Comparison of ENCODE assay signal across 1 cellular context in genomic region chr17:59804910-59805381, GRCh38.
TF ChIP-seq lines count a peak whose summit lies in the region.

No MANE protein-coding gene starts in this region.

TF ChIP-seq in K562, 482 proteins besides CTCF, POLR2A, EP300 and RAD21 (continued from another document and continues in another):
- TF ChIP-seq E4F1 (CRISPR knock-in tag; IDR thresholded peaks at IDR 0.05; ENCODE audit: borderline replicate concordance), result peak; percentile 61; the same call in 1 of the 2 replicates
- TF ChIP-seq ARID1B (IDR thresholded peaks at IDR 0.05), result no peak; the same call in 1 of the 2 replicates
- peak; percentile 50 for TF ChIP-seq BRD9 (IDR thresholded peaks at IDR 0.05; ENCODE audit: low read depth, partially characterized antibody)
- 0 out of 4 replicates have a peak, but pooled peaks of 1 of the 2 experiments have one; percentile 33 for TF ChIP-seq MNT (conservative IDR thresholded peaks at IDR 0.05)
- peak; percentile 79 for TF ChIP-seq CEBPB (tag; IDR thresholded peaks at IDR 0.05)
- TF ChIP-seq BRD4 (IDR thresholded peaks at IDR 0.05), result peak; percentile 90; the same call in 1 of the 2 replicates
- peak; percentile 45; the same call in 1 of the 2 replicates for TF ChIP-seq SMARCA4 (IDR thresholded peaks at IDR 0.05)
- no peak for TF ChIP-seq PCBP2 (IDR thresholded peaks at IDR 0.05; ENCODE audit: low read depth, low read length, poor library complexity, severe bottlenecking)
- peak; percentile 33 for TF ChIP-seq MGA (IDR thresholded peaks at IDR 0.05)
- no peak for TF ChIP-seq THRB (CRISPR knock-in tag; conservative IDR thresholded peaks at IDR 0.05)
- peak in 1 of 2 experiments; percentile 36 for TF ChIP-seq E2F6 (IDR thresholded peaks at IDR 0.05; ENCODE audit: borderline replicate concordance in 1 of 2, extremely low read depth in 1 of 2, insufficient read depth in 1 of 2, insufficient read length in 1 of 2, low read depth in 1 of 2, low read length in 1 of 2, poor library complexity in 1 of 2, severe bottlenecking in 1 of 2)
- no peak for TF ChIP-seq PRPF4 (IDR thresholded peaks at IDR 0.05; ENCODE audit: insufficient read depth, low read depth, low read length, poor library complexity, severe bottlenecking)
- TF ChIP-seq TAF9B (IDR thresholded peaks at IDR 0.05; ENCODE audit: partially characterized antibody), result peak; percentile 35
- peak; percentile 61; the same call in 1 of the 2 replicates for TF ChIP-seq GATAD2B (IDR thresholded peaks at IDR 0.05; ENCODE audit: borderline replicate concordance)
- TF ChIP-seq NR4A1 (CRISPR knock-in tag; IDR thresholded peaks at IDR 0.05), result no peak
- TF ChIP-seq NR4A1 (tag; IDR thresholded peaks at IDR 0.05), result 0 out of 2 replicates have a peak, but pooled peaks have one; percentile 35
- peak; percentile 55; the same call in 1 of the 2 replicates for TF ChIP-seq ZNF311 (CRISPR knock-in tag; IDR thresholded peaks at IDR 0.05)
- TF ChIP-seq MYC (IDR thresholded peaks at IDR 0.05; ENCODE audit: low read depth, low read length), result 0 out of 2 replicates have a peak, but pooled peaks have one; percentile 39
- TF ChIP-seq MYC (CRISPR knock-in tag; IDR thresholded peaks at IDR 0.05; ENCODE audit: borderline replicate concordance, low read depth), result no peak
- TF ChIP-seq ZNF592 (IDR thresholded peaks at IDR 0.05), result peak; percentile 94
- TF ChIP-seq ZFP30 (CRISPR knock-in tag; IDR thresholded peaks at IDR 0.05; ENCODE audit: borderline replicate concordance), result no peak
- TF ChIP-seq POLR2H (tag; IDR thresholded peaks at IDR 0.05; ENCODE audit: low read depth), result peak; percentile 54
- 0 out of 4 replicates have a peak, but pooled peaks of 1 of the 2 experiments have one; percentile 29 for TF ChIP-seq CSDE1 (IDR thresholded peaks at IDR 0.05)
- TF ChIP-seq TCF7L2 (IDR thresholded peaks at IDR 0.05; ENCODE audit: low read depth, low read length), result no peak
- peak; percentile 37; the same call in 1 of the 2 replicates for TF ChIP-seq L3MBTL2 (IDR thresholded peaks at IDR 0.05)
- peak; percentile 61; the same call in 1 of the 2 replicates for TF ChIP-seq BACH1 (tag; IDR thresholded peaks at IDR 0.05)
- TF ChIP-seq RBFOX2 (IDR thresholded peaks at IDR 0.05; ENCODE audit: low read depth, low read length), result peak; percentile 35
- no peak for TF ChIP-seq KHSRP (IDR thresholded peaks at IDR 0.05)
- no peak for TF ChIP-seq CEBPG (CRISPR knock-in tag; IDR thresholded peaks at IDR 0.05)
- peak; percentile 63 to 81 for TF ChIP-seq CEBPG (tag; conservative IDR thresholded peaks at IDR 0.05 in 1 of 2, IDR thresholded peaks at IDR 0.05 in 1 of 2)
- 0 out of 2 replicates have a peak, but pooled peaks have one; percentile 71 for TF ChIP-seq CREB3 (tag; conservative IDR thresholded peaks at IDR 0.05; ENCODE audit: low read depth)
- TF ChIP-seq ZNF696 (CRISPR knock-in tag; conservative IDR thresholded peaks at IDR 0.05), result no peak
- TF ChIP-seq NR2C1 (IDR thresholded peaks at IDR 0.05), result 0 out of 2 replicates have a peak, but pooled peaks have one; percentile 25
- no peak for TF ChIP-seq NR2C1 (tag; IDR thresholded peaks at IDR 0.05)
- TF ChIP-seq EP400 (IDR thresholded peaks at IDR 0.05), result peak; percentile 43
- peak; percentile 35 for TF ChIP-seq TBP (optimal IDR thresholded peaks at IDR 0.05; ENCODE audit: low read depth, low read length)
- TF ChIP-seq SRF (CRISPR knock-in tag; IDR thresholded peaks at IDR 0.05), result peak in 1 of 2 experiments; percentile 84; a peak in 2 of 4 replicates
